ENCODE assay signal across 1 cellular context in the genomic region with DNA sequence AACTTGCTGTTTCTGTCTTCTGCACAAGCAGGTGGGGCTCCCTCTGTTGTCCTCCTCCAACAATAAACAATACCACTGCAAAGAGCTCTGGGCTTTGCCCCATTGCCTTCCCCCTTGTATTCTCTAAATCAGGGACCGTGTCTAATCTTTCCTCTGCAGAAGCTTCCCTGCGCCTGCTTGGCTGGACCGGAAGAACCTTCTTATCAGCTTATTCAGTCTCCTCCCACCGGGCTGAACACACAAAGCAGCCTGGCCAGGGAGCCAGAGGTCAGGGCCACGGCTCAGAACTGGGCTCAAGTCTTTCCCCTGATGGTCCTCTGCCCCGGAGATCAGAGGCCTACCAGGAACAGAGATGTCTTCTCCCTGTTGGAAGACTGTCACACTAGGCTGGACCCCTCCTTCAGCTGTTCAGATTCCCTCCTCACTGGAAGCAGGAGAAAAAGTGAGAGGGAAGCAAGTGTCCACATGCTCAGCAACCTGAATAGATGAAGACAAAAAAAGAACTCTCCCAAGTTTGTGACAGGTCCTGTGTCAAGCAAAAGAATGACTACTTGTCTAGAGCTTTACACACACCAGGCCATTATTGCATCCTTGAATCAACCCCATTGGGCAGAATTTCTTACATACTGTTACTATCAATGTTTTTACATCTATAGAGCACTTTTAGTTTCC.
TF ChIP-seq lines count a peak whose summit lies in the region.

No MANE protein-coding gene starts in this region.

TF ChIP-seq in HepG2, 621 proteins besides CTCF, POLR2A, EP300 and RAD21 (continued from another document and continues in another):
- TF ChIP-seq, protein P1, sequence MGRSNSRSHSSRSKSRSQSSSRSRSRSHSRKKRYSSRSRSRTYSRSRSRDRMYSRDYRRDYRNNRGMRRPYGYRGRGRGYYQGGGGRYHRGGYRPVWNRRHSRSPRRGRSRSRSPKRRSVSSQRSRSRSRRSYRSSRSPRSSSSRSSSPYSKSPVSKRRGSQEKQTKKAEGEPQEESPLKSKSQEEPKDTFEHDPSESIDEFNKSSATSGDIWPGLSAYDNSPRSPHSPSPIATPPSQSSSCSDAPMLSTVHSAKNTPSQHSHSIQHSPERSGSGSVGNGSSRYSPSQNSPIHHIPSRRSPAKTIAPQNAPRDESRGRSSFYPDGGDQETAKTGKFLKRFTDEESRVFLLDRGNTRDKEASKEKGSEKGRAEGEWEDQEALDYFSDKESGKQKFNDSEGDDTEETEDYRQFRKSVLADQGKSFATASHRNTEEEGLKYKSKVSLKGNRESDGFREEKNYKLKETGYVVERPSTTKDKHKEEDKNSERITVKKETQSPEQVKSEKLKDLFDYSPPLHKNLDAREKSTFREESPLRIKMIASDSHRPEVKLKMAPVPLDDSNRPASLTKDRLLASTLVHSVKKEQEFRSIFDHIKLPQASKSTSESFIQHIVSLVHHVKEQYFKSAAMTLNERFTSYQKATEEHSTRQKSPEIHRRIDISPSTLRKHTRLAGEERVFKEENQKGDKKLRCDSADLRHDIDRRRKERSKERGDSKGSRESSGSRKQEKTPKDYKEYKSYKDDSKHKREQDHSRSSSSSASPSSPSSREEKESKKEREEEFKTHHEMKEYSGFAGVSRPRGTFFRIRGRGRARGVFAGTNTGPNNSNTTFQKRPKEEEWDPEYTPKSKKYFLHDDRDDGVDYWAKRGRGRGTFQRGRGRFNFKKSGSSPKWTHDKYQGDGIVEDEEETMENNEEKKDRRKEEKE (IDR thresholded peaks at IDR 0.05), result no peak
- TF ChIP-seq HNRNPLL (IDR thresholded peaks at IDR 0.05; ENCODE audit: low read depth, low read length, poor library complexity, severe bottlenecking) (no peak), ARID2 (CRISPR knock-in tag; IDR thresholded peaks at IDR 0.05; ENCODE audit: borderline replicate concordance) (no peak), BCL3 (CRISPR knock-in tag; IDR thresholded peaks at IDR 0.05) (no peak), HNRNPH1 (optimal IDR thresholded peaks at IDR 0.05; ENCODE audit: low read depth, low read length) (no peak), HNF4A (CRISPR knock-in tag; IDR thresholded peaks at IDR 0.05) (peak; percentile 96), ZSCAN31 (CRISPR knock-in tag; IDR thresholded peaks at IDR 0.05; ENCODE audit: low read depth) (no peak; the same call in 1 of the 2 replicates), ZNF782 (CRISPR knock-in tag; IDR thresholded peaks at IDR 0.05; ENCODE audit: borderline replicate concordance) (no peak), CREB1 (IDR thresholded peaks at IDR 0.05) (no peak), CREB1 (CRISPR knock-in tag; IDR thresholded peaks at IDR 0.05) (no peak), TIGD3 (CRISPR knock-in tag; IDR thresholded peaks at IDR 0.05; ENCODE audit: borderline replicate concordance) (no peak), MTA3 (CRISPR knock-in tag; IDR thresholded peaks at IDR 0.05) (no peak), RARA (CRISPR knock-in tag; IDR thresholded peaks at IDR 0.05) (peak; percentile 88), ZBTB38 (CRISPR knock-in tag; IDR thresholded peaks at IDR 0.05) (0 out of 2 replicates have a peak, but pooled peaks have one; percentile 32), ZNF329 (CRISPR knock-in tag; IDR thresholded peaks at IDR 0.05; ENCODE audit: low read depth) (no peak), BORCS8-MEF2B (CRISPR knock-in tag; IDR thresholded peaks at IDR 0.05) (0 out of 2 replicates have a peak, but pooled peaks have one; percentile 16), TFAP4 (IDR thresholded peaks at IDR 0.05; ENCODE audit: borderline replicate concordance, low read depth) (0 out of 2 replicates have a peak, but pooled peaks have one; percentile 52), MXD4 (CRISPR knock-in tag; IDR thresholded peaks at IDR 0.05) (0 out of 2 replicates have a peak, but pooled peaks have one; percentile 24), FOXO1 (CRISPR knock-in tag; IDR thresholded peaks at IDR 0.05) (peak; percentile 68), SIX4 (CRISPR knock-in tag; IDR thresholded peaks at IDR 0.05) (peak; percentile 61; the same call in 1 of the 2 replicates), GABPA (IDR thresholded peaks at IDR 0.05; ENCODE audit: low read depth, low read length) (no peak), GABPA (CRISPR knock-in tag; IDR thresholded peaks at IDR 0.05; ENCODE audit: low read depth) (peak; percentile 82), AHR (CRISPR knock-in tag; IDR thresholded peaks at IDR 0.05) (no peak), PRPF4 (IDR thresholded peaks at IDR 0.05; ENCODE audit: low read depth, low read length, poor library complexity, severe bottlenecking) (no peak), ZFP91 (CRISPR knock-in tag; IDR thresholded peaks at IDR 0.05; ENCODE audit: borderline replicate concordance) (peak; percentile 68), NCOA2 (CRISPR knock-in tag; IDR thresholded peaks at IDR 0.05) (peak; percentile 95), IKZF1 (IDR thresholded peaks at IDR 0.05) (no peak), ZBTB1 (CRISPR knock-in tag; IDR thresholded peaks at IDR 0.05; ENCODE audit: borderline replicate concordance) (no peak), RXRA (CRISPR knock-in tag; IDR thresholded peaks at IDR 0.05) (peak; percentile 95), SOX6 (IDR thresholded peaks at IDR 0.05) (no peak), SOX6 (CRISPR knock-in tag; IDR thresholded peaks at IDR 0.05) (peak; percentile 94; the same call in 1 of the 2 replicates), SIN3A (IDR thresholded peaks at IDR 0.05; ENCODE audit: borderline replicate concordance, low read depth, low read length) (no peak), NFYB (CRISPR knock-in tag; IDR thresholded peaks at IDR 0.05) (no peak), ONECUT2 (CRISPR knock-in tag; IDR thresholded peaks at IDR 0.05) (0 out of 2 replicates have a peak, but pooled peaks have one; percentile 19), ZFP37 (CRISPR knock-in tag; IDR thresholded peaks at IDR 0.05; ENCODE audit: borderline replicate concordance) (peak; percentile 67; the same call in 1 of the 2 replicates), THRA (CRISPR knock-in tag; IDR thresholded peaks at IDR 0.05; ENCODE audit: borderline replicate concordance) (peak; percentile 64; the same call in 1 of the 2 replicates), ETV6 (CRISPR knock-in tag; conservative IDR thresholded peaks at IDR 0.05) (0 out of 2 replicates have a peak, but pooled peaks have one; percentile 19), ZNF572 (CRISPR knock-in tag; IDR thresholded peaks at IDR 0.05) (no peak), DNMT1 (CRISPR knock-in tag; IDR thresholded peaks at IDR 0.05) (no peak), ZNF326 (CRISPR knock-in tag; IDR thresholded peaks at IDR 0.05; ENCODE audit: borderline replicate concordance) (no peak), FOXP1 (IDR thresholded peaks at IDR 0.05) (no peak), FOXP1 (CRISPR knock-in tag; IDR thresholded peaks at IDR 0.05) (peak; percentile 67), ARNT2 (CRISPR knock-in tag; IDR thresholded peaks at IDR 0.05; ENCODE audit: low read depth) (no peak), RBFOX2 (IDR thresholded peaks at IDR 0.05; ENCODE audit: low read depth, low read length) (no peak), ZC3H4 (CRISPR knock-in tag; IDR thresholded peaks at IDR 0.05; ENCODE audit: borderline replicate concordance) (no peak), SALL1 (CRISPR knock-in tag; IDR thresholded peaks at IDR 0.05) (peak; percentile 93)
- TF ChIP-seq, protein P2, sequence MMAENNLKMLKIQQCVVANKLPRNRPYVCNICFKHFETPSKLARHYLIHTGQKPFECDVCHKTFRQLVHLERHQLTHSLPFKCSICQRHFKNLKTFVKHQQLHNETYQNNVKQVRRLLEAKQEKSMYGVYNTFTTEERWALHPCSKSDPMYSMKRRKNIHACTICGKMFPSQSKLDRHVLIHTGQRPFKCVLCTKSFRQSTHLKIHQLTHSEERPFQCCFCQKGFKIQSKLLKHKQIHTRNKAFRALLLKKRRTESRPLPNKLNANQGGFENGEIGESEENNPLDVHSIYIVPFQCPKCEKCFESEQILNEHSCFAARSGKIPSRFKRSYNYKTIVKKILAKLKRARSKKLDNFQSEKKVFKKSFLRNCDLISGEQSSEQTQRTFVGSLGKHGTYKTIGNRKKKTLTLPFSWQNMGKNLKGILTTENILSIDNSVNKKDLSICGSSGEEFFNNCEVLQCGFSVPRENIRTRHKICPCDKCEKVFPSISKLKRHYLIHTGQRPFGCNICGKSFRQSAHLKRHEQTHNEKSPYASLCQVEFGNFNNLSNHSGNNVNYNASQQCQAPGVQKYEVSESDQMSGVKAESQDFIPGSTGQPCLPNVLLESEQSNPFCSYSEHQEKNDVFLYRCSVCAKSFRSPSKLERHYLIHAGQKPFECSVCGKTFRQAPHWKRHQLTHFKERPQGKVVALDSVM (CRISPR knock-in tag; IDR thresholded peaks at IDR 0.05), result no peak
- TF ChIP-seq, protein P3, sequence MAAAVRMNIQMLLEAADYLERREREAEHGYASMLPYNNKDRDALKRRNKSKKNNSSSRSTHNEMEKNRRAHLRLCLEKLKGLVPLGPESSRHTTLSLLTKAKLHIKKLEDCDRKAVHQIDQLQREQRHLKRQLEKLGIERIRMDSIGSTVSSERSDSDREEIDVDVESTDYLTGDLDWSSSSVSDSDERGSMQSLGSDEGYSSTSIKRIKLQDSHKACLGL (CRISPR knock-in tag; IDR thresholded peaks at IDR 0.05), result no peak
- TF ChIP-seq, protein P4, sequence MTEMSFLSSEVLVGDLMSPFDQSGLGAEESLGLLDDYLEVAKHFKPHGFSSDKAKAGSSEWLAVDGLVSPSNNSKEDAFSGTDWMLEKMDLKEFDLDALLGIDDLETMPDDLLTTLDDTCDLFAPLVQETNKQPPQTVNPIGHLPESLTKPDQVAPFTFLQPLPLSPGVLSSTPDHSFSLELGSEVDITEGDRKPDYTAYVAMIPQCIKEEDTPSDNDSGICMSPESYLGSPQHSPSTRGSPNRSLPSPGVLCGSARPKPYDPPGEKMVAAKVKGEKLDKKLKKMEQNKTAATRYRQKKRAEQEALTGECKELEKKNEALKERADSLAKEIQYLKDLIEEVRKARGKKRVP (CRISPR knock-in tag; IDR thresholded peaks at IDR 0.05), result no peak
- TF ChIP-seq, protein P5, sequence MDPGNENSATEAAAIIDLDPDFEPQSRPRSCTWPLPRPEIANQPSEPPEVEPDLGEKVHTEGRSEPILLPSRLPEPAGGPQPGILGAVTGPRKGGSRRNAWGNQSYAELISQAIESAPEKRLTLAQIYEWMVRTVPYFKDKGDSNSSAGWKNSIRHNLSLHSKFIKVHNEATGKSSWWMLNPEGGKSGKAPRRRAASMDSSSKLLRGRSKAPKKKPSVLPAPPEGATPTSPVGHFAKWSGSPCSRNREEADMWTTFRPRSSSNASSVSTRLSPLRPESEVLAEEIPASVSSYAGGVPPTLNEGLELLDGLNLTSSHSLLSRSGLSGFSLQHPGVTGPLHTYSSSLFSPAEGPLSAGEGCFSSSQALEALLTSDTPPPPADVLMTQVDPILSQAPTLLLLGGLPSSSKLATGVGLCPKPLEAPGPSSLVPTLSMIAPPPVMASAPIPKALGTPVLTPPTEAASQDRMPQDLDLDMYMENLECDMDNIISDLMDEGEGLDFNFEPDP (CRISPR knock-in tag; conservative IDR thresholded peaks at IDR 0.05), result no peak
